ENCODE assay signal across 8 cellular contexts in genomic region chr14:94129111-94129757, GRCh38. TPM values are rescaled to one million over a fixed set of nuclear protein-coding genes. Genes with fewer than 3 reads are reported as not detected.
DNase-seq lines count a peak whose midpoint lies in the region; ATAC-seq and TF ChIP-seq lines count a peak whose summit lies in the region.

Gene IFI27L2, minus strand, starts transcription at chr14:94129604. Its CDS starts 40 bp downstream, at chr14:94129564.

- H3K27ac ChIP-seq in suprapubic skin: peak within 1 kb of the TSS; percentile 56

- peaks cover 11% of the 10 kb centered on the region for H3K27me3 Mint-ChIP-seq in activated naive CD4-positive, alpha-beta T cell treated with anti-CD3 and anti-CD28 coated beads, Interleukin-2, amount 10 ng/mL, durations not matched to agents 7 days and 5 days

- no peaks in the 10 kb centered on the region for H3K9me3 ChIP-seq in suprapubic skin

- peak in 1 of 2 donors; percentile 33 for TF ChIP-seq CTCF in suprapubic skin (IDR thresholded peaks at IDR 0.05)

- peak within 1 kb of the TSS; percentile 85 for H3K4me3 Mint-ChIP-seq in activated naive CD4-positive, alpha-beta T cell treated with anti-CD3 and anti-CD28 coated beads, Interleukin-2, amount 10 ng/mL, durations not matched to agents 7 days and 5 days

- H3K36me3 ChIP-seq in suprapubic skin: no peaks in the 10 kb centered on the region

- peaks cover 22% of the 10 kb centered on the region for H3K4me1 ChIP-seq in suprapubic skin

- CTCF ChIA-PET in activated naive CD4-positive, alpha-beta T cell treated with anti-CD3 and anti-CD28 coated beads, Interleukin-2, amount 10 ng/mL, durations not matched to agents 7 days and 5 days (lab: Charles Lee): interaction anchor here (0.8 to 5.9 kb wide), 13 partner anchors 8 to 191 kb away, joined by 3 to 66 read pairs (median 5); no protein-coding TSS in a partner anchor

- H3K36me3 Mint-ChIP-seq in activated naive CD4-positive, alpha-beta T cell treated with anti-CD3 and anti-CD28 coated beads, Interleukin-2, amount 10 ng/mL, durations not matched to agents 7 days and 5 days: peaks cover 15% of the 10 kb centered on the region

- in situ Hi-C loops in SK-MEL-5 (cut with HindIII; ENCODE audit: low pct_unique_long_range_greater_than_20kb, low sequenced_read_pairs): no loop called here

- H3K9me3 Mint-ChIP-seq in activated naive CD4-positive, alpha-beta T cell treated with anti-CD3 and anti-CD28 coated beads, Interleukin-2, amount 10 ng/mL, durations not matched to agents 7 days and 5 days: no peaks in the 10 kb centered on the region

- peak; percentile 94 for ATAC-seq in GM21786 (IDR thresholded peaks at IDR 0.05; ENCODE audit: unreplicated experiment)

- H3K4me1 Mint-ChIP-seq in activated naive CD4-positive, alpha-beta T cell treated with anti-CD3 and anti-CD28 coated beads, Interleukin-2, amount 10 ng/mL, durations not matched to agents 7 days and 5 days: peaks cover 24% of the 10 kb centered on the region

- no peak for TF ChIP-seq POLR2A in suprapubic skin (IDR thresholded peaks at IDR 0.05)

- TF ChIP-seq EP300 in suprapubic skin (IDR thresholded peaks at IDR 0.05): no peak

- peak; percentile 94 for DNase-seq in ELR (ENCODE audit: low read depth)
- DNase-seq in Kasumi-1 (lab: John Stamatoyannopoulos, UW): peak; percentile 77 to 82
- peak; percentile 81 for DNase-seq in SK-MEL-5 (ENCODE audit: low read depth, low spot score)
- DNase-seq in activated naive CD4-positive, alpha-beta T cell treated with anti-CD3 and anti-CD28 coated beads, Interleukin-2, amount 10 ng/mL, durations not matched to agents 7 days and 5 days: peak; percentile 86
- peak; percentile 91 for DNase-seq in globus pallidus (ENCODE audit: low spot score)
- DNase-seq in occipital lobe (lab: John Stamatoyannopoulos, UW): peak; percentile 85
- DNase-seq in suprapubic skin (ENCODE audit: low spot score in 2 of 2): peak; percentile 85 to 86

- H3K27me3 ChIP-seq in suprapubic skin: no peaks in the 10 kb centered on the region

- peak within 1 kb of the TSS; percentile 49 for H3K4me3 ChIP-seq in suprapubic skin

- WGBS in suprapubic skin: 2% methylated on average over 12 of the region's 27 CpGs

- H3K27ac Mint-ChIP-seq in activated naive CD4-positive, alpha-beta T cell treated with anti-CD3 and anti-CD28 coated beads, Interleukin-2, amount 10 ng/mL, durations not matched to agents 7 days and 5 days: peak within 1 kb of the TSS; percentile 88

RNA-seq across cellular contexts. Expression of gene IFI27L2, which starts in this region (rescaled TPM):
- 51.7 and 64.5 TPM in 2 replicates for total RNA-seq in SK-MEL-5 (2014; rRNA removed; shearing (Covaris generic))
- 32.1 and 53.6 TPM in 2 replicates for polyA plus RNA-seq in SK-MEL-5 (2015; cell fraction: cytosol; rRNA removed)
- 10.1 and 10.5 TPM in 2 replicates for polyA plus RNA-seq in SK-MEL-5 (2015; cell fraction: nucleus; rRNA removed)
- total RNA-seq in occipital lobe (8.9 TPM), suprapubic skin (10 to 100 TPM; 29.9 to 87.6 (median 61.1) TPM)

Comparison
In these comparisons a context has a peak if more than half of its experiments do, and no peak if none do; other contexts are left out.
1. Peak in every context shown above with its lines: DNase-seq, ATAC-seq, H3K4me3 ChIP-seq and H3K27ac ChIP-seq.